23 cellular contexts compared by ENCODE assay signal in the genomic region with DNA sequence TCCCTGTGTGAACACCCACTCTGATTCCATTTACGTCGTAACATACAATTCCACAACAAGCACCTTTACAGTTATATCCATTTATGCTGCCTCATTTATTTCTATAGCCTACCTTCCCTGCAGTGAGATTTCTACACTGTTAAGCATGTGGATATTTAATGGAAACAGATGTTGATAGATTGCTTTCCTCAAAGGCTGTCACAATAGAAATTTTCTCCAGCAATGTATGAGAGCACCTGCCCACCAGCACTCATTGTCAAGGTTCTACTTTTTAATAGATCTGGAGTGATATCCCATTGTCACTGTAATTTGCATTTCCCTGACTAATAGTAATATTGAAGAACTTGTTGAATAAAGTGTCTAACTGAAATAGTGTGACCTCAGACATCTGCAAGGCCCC.
"Had no signal": no experiment of that assay in that cellular context is flagged by ENCODE, and none has a peak within 500 bp of the region (broad histone marks: within the 10 kb centered on the region; RNA-seq: fewer than 3 reads in every experiment).

No MANE protein-coding gene starts in this region.

- DNase-seq: activated B cell treated with CpG ODN at 0.5 μM for 24 hours; activated CD4-positive, alpha-beta T cell treated with anti-CD3 and anti-CD28 coated beads for 1 hour; activated CD4-positive, alpha-beta T cell treated with anti-CD3 and anti-CD28 coated beads, Interleukin-2, amount 10 ng/mL, durations not matched to agents 24 days and 14 days; activated CD4-positive, alpha-beta T cell treated with anti-CD3 and anti-CD28 coated beads, Interleukin-2, amount 50 U/mL, for 48 hours; activated CD8-positive, alpha-beta memory T cell treated with anti-CD3 and anti-CD28 coated beads, Interleukin-2, amount 10 ng/mL, durations not matched to agents 7 days and 5 days; activated effector memory CD4-positive, alpha-beta T cell treated with Interleukin-2 at 50 U/mL for 16 hours; activated naive CD4-positive, alpha-beta T cell; activated naive CD8-positive, alpha-beta T cell treated with anti-CD3 and anti-CD28 coated beads, Interleukin-2, amount 50 U/mL, for 24 hours; activated T-cell treated with anti-CD3 and anti-CD28 coated beads, Interleukin-2, amount 50 U/mL, for 24 hours; amniotic stem cell; body of pancreas; central memory CD4-positive, alpha-beta T cell; MG63; MV-4-11; NCI-H1092 treated with DMSO at 0.1 percent for 48 hours; NCI-H1417 treated with DMSO at 0.1 percent for 48 hours; NCI-H2081 treated with DMSO at 0.1 percent for 48 hours; NCI-H226; NCI-H526; PC-9; T-helper 17 cell; T-helper 9 cell had no signal

- ATAC-seq: activated CD8-positive, alpha-beta memory T cell treated with anti-CD3 and anti-CD28 coated beads, Interleukin-2, amount 10 ng/mL, durations not matched to agents 7 days and 5 days; activated naive CD4-positive, alpha-beta T cell treated with anti-CD3 and anti-CD28 coated beads, Interleukin-2, amount 50 U/mL, for 72 hours; activated naive CD8-positive, alpha-beta T cell treated with anti-CD3 and anti-CD28 coated beads, Interleukin-2, amount 50 U/mL, for 24 hours; body of pancreas; T-helper 17 cell had no signal
